Comparison of ENCODE assay signal across 8 cellular contexts in the genomic region with DNA sequence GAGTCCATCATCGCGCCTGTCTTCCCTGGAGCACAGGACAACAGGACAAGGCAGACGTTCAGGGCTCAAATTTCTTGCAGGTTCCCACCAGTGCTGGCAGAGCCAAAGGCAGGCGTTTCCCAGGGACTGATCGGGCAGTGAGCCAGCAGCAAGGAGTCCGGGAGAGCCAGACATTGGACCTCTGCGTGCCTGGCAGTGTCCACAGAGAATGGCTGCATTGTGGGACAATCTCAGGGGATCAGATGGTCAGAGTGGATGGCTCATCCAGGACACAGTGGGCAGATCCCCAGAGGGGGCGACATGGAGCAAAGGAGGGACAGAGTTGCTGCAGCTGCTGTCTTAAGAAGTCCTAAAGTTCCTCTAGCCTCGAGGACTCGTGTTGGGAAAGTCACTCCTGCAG. TPM values are rescaled to one million over a fixed set of nuclear protein-coding genes. Genes with fewer than 3 reads are reported as not detected.
DNase-seq lines count a peak whose midpoint lies in the region; ATAC-seq and TF ChIP-seq lines count a peak whose summit lies in the region.

No MANE protein-coding gene starts in this region.

- peaks cover 54% of the 10 kb centered on the region for H3K36me3 ChIP-seq in BLaER1
- H3K36me3 ChIP-seq in SJCRH30: no peaks in the 10 kb centered on the region
- peaks cover 5 to 35% of the 10 kb centered on the region in 2 donors for H3K36me3 ChIP-seq in duodenal mucosa (ENCODE audit: control insufficient read depth in 1 of 2, insufficient read depth in 2 of 2, low read length in 2 of 2)
- H3K36me3 ChIP-seq in mesendoderm (ENCODE audit: control insufficient read depth, insufficient read depth, low read length): peaks cover 3% of the 10 kb centered on the region
- H3K36me3 ChIP-seq in aorta (ENCODE audit: control insufficient read depth in 1 of 2, insufficient read depth in 2 of 2, low read length in 1 of 2): peaks cover 0 to 4% of the 10 kb centered on the region in 2 donors

- peaks cover 49% of the 10 kb centered on the region for H3K4me1 ChIP-seq in BLaER1
- peaks cover 35% of the 10 kb centered on the region for H3K4me1 ChIP-seq in SJCRH30
- peaks cover 55 to 65% of the 10 kb centered on the region in 2 donors for H3K4me1 ChIP-seq in duodenal mucosa (ENCODE audit: control insufficient read depth in 1 of 2, insufficient read depth in 2 of 2, low read length in 2 of 2)
- H3K4me1 ChIP-seq in mesendoderm (ENCODE audit: control insufficient read depth, low read depth, low read length): peaks cover 5% of the 10 kb centered on the region
- peaks cover 0 to 4% of the 10 kb centered on the region in 2 donors for H3K4me1 ChIP-seq in aorta (ENCODE audit: control insufficient read depth in 1 of 2, insufficient read depth in 2 of 2, low read length in 2 of 2)

- H3K4me3 ChIP-seq in BLaER1: no peak overlapping the region
- H3K4me3 ChIP-seq in SJCRH30: peak overlapping the region; percentile 6
- H3K4me3 ChIP-seq in duodenal mucosa (ENCODE audit: low read depth in 1 of 2, low read length in 2 of 2): peak overlapping the region in 1 of 2 donors; percentile 27
- H3K4me3 ChIP-seq in mesendoderm (ENCODE audit: low read length): no peak overlapping the region
- no peak overlapping the region for H3K4me3 ChIP-seq in aorta (ENCODE audit: low read length in 2 of 2)

- H3K9ac ChIP-seq in BLaER1: no peak overlapping the region
- H3K9ac ChIP-seq in duodenal mucosa (ENCODE audit: low read depth in 1 of 2, low read length in 2 of 2): peak overlapping the region; percentile 12 to 15
- H3K9ac ChIP-seq in mesendoderm (ENCODE audit: low read length): no peak overlapping the region

- H3K79me2 ChIP-seq in mesendoderm (ENCODE audit: control insufficient read depth, insufficient read depth, low read length): peaks cover 19% of the 10 kb centered on the region

- H3K56ac ChIP-seq in mesendoderm (ENCODE audit: low read length): no peak overlapping the region

- H3K4ac ChIP-seq in mesendoderm (ENCODE audit: low read depth, low read length): no peak overlapping the region

- no peak overlapping the region for H4K8ac ChIP-seq in mesendoderm (ENCODE audit: low read depth, low read length)

- no peak overlapping the region for H3K23ac ChIP-seq in mesendoderm (ENCODE audit: low read length)

- H4K20me1 ChIP-seq in BLaER1: peaks cover 42% of the 10 kb centered on the region

- no peak overlapping the region for H4K5ac ChIP-seq in mesendoderm (ENCODE audit: low read length)

- H3K27ac ChIP-seq in BLaER1 (peak overlapping the region; percentile 94; the same call in 1 of the 2 replicates), SJCRH30 (peak overlapping the region; percentile 33), duodenal mucosa (ENCODE audit: low read depth, low read length) (no peak overlapping the region), mesendoderm (ENCODE audit: low read depth, low read length) (no peak overlapping the region), aorta (ENCODE audit: low read depth in 1 of 2, low read length in 2 of 2) (peak overlapping the region in 1 of 2 donors; percentile 4)

- peaks cover 21% of the 10 kb centered on the region for H3K79me1 ChIP-seq in mesendoderm (ENCODE audit: low read length)

- ATAC-seq in aorta (ENCODE audit: low FRiP score) (no peak), HG02763 (IDR thresholded peaks at IDR 0.05; ENCODE audit: unreplicated experiment) (no peak)

- in situ Hi-C loops in GM13977 (cut with MboI; ENCODE audit: low pct_unique_long_range_greater_than_20kb, low sequenced_read_pairs, unreplicated experiment): no loop called here

- peak; percentile 38 for TF ChIP-seq CTCF in GM13977 (IDR thresholded peaks at IDR 0.05; ENCODE audit: extremely low read depth, insufficient read depth, missing control alignments)

- no CpG with 5 or more reads among the region's 10 CpGs for WGBS in mesendoderm (ENCODE audit: extremely low coverage, insufficient coverage, low lambda C conversion rate)
- 9% methylated on average over 10 of the region's 10 CpGs for WGBS in aorta, 2 donors

- H3K27me3 ChIP-seq in BLaER1: peaks cover 1% of the 10 kb centered on the region; the same call in 1 of the 2 replicates
- no peaks in the 10 kb centered on the region for H3K27me3 ChIP-seq in SJCRH30
- H3K27me3 ChIP-seq in duodenal mucosa (ENCODE audit: control insufficient read depth in 1 of 2, insufficient read depth in 2 of 2, low read length in 2 of 2): no peaks in the 10 kb centered on the region
- no peaks in the 10 kb centered on the region for H3K27me3 ChIP-seq in mesendoderm (ENCODE audit: insufficient read depth, low read length, poor library complexity)
- no peaks in the 10 kb centered on the region for H3K27me3 ChIP-seq in aorta (ENCODE audit: control insufficient read depth in 1 of 2, insufficient read depth in 2 of 2, low read length in 1 of 2)

- no peak overlapping the region for H2BK120ac ChIP-seq in mesendoderm (ENCODE audit: low read depth, low read length)

- H2BK5ac ChIP-seq in mesendoderm (ENCODE audit: low read length): no peak overlapping the region

- peak overlapping the region; percentile 3 for H2AK5ac ChIP-seq in mesendoderm (ENCODE audit: low read length)

- no peak overlapping the region for H3K18ac ChIP-seq in mesendoderm (ENCODE audit: low read length)

- intact Hi-C loops in aorta (cut with DNase I): no loop called here

- no peak overlapping the region for H2BK15ac ChIP-seq in mesendoderm (replicated peaks; ENCODE audit: low read depth)

- H3K9me3 ChIP-seq in BLaER1 (no peaks in the 10 kb centered on the region), SJCRH30 (replicated peaks) (no peaks in the 10 kb centered on the region), duodenal mucosa (ENCODE audit: control insufficient read depth in 1 of 2, low read length in 2 of 2) (no peaks in the 10 kb centered on the region), aorta (ENCODE audit: control insufficient read depth, low read length) (no peaks in the 10 kb centered on the region)

- H3K4me2 ChIP-seq in BLaER1 (peak overlapping the region; percentile 98), mesendoderm (ENCODE audit: low read length) (no peak overlapping the region)

- DNase-seq in GM13977 (ENCODE audit: low spot score) (no peak), SJCRH30 (peak; percentile 88 to 95), mesendoderm (peak; percentile 78), aorta (peak; percentile 69 to 86), mesenteric fat pad (ENCODE audit: low spot score) (no peak)

RNA-seq across cellular contexts. Expression of a gene that starts 4.6 kb away (rescaled TPM):
- 13.5 and 20.4 TPM in 2 replicates for total RNA-seq in SJCRH30 (2014; rRNA removed; shearing (Covaris generic))
- 32.2 TPM for polyA plus RNA-seq in mesendoderm (2013, experiment 1 of 2)
- polyA plus RNA-seq in mesendoderm (2013, experiment 2 of 2): 34.0 TPM
- total RNA-seq in aorta (100 to 1,000 TPM in 1 of 2 donors, 10 to 100 TPM in 1; 89.3 to 118 TPM), mesenteric fat pad (79.7 TPM)
- 10 to 100 TPM in 1 of 2 donors, 1 to 10 TPM in 1; 7.6 to 73.5 TPM for polyA plus RNA-seq in aorta

RNA-seq across cellular contexts. Expression of a gene that starts 11.4 kb away (rescaled TPM):
- 16.7 and 19.4 TPM in 2 replicates for total RNA-seq in SJCRH30 (2014; rRNA removed; shearing (Covaris generic))
- polyA plus RNA-seq in mesendoderm (2013, experiment 1 of 2): 42.5 TPM
- 42.7 TPM for polyA plus RNA-seq in mesendoderm (2013, experiment 2 of 2)
- total RNA-seq in aorta (under 1 TPM; 0.39 to 0.63 TPM), mesenteric fat pad (not detected)
- polyA plus RNA-seq in aorta: under 1 TPM; 0.25 to 0.51 TPM

RNA-seq across cellular contexts. Expression of a gene that starts 46.5 kb away (rescaled TPM):
- total RNA-seq in SJCRH30 (2014; rRNA removed; shearing (Covaris generic)): 46.0 and 51.1 TPM in 2 replicates
- polyA plus RNA-seq in mesendoderm (2013, experiment 1 of 2): 94.1 TPM
- polyA plus RNA-seq in mesendoderm (2013, experiment 2 of 2): 95.3 TPM
- 10 to 100 TPM; 43.9 to 47.8 TPM for total RNA-seq in aorta
- polyA plus RNA-seq in aorta: 10 to 100 TPM; 27.0 to 63.6 TPM
- total RNA-seq in mesenteric fat pad: 48.9 TPM

Comparison
In these comparisons a context has a peak if more than half of its experiments do, and no peak if none do; other contexts are left out.
1. H3K27ac ChIP-seq: peak in BLaER1 (single experiment) and SJCRH30 (single experiment); none in duodenal mucosa (single experiment) and mesendoderm (single experiment).
2. H3K9ac ChIP-seq: peak in duodenal mucosa (2 of 2); none in BLaER1 (single experiment) and mesendoderm (single experiment).
3. DNase-seq: peak in SJCRH30 (2 of 2), mesendoderm (single experiment) and aorta (2 of 2); none in GM13977 (single experiment) and mesenteric fat pad (single experiment).
4. RNA of a gene that starts 11.4 kb away (total RNA-seq): 16.7 to 19.4 TPM in SJCRH30; 0.39 to 0.63 TPM in aorta and not detected in mesenteric fat pad (single experiment); every median in the first group is over 10 times any median in the second.